9 cellular contexts compared by ENCODE assay signal in the genomic region with DNA sequence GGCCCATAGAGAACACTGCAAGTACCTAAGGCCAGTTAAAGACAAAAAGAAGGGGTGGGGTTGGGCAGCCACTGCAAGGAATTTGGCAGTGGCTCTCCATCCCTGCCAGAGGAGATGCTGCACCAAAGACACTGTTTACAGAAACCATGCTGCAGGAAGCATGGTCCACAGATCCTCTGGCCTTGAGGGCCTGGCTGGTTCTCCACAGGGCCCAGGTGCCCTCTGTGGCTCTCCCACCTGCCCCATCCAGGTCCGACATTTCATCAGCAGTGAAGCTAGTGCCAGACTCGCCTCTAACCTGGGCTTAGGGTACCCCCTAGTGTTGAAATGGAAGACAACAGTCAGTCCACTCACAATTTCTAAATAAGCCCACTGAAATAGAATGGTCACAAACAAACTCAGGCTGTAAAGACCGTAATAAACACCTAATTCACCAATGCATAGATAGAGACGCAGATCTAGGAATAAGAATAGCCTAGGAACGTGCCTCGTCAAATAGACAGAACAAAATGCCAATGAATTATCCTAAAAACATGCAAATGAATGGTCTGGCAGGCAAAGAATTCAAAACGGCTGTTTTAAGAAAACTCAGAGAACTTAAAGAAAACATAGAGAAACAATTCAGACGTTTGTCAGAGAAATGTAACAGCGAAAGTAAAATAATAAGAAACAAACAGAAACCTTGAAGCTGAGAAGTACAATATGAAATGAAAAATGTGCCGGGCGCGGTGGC. TPM values are rescaled to one million over a fixed set of nuclear protein-coding genes. Genes with fewer than 3 reads are reported as not detected.
DNase-seq lines count a peak whose midpoint lies in the region; ATAC-seq, FAIRE-seq and TF ChIP-seq lines count a peak whose summit lies in the region.
"Had no signal": no experiment of that assay in that cellular context is flagged by ENCODE, and none has a peak within 500 bp of the region (broad histone marks: within the 10 kb centered on the region; RNA-seq: fewer than 3 reads in every experiment).

No MANE protein-coding gene starts in this region.

- no peak overlapping the region for H3K4me3 Mint-ChIP-seq in T-helper 17 cell
- no peak overlapping the region for H3K4me3 Mint-ChIP-seq in memory B cell

- ATAC-seq in T-helper 17 cell: peak; percentile 82
- peak; percentile 90 for ATAC-seq in memory B cell (ENCODE audit: low read depth)
- ATAC-seq in GM18498 (IDR thresholded peaks at IDR 0.05; ENCODE audit: unreplicated experiment): no peak

- WGBS in thyroid gland, 2 donors: 28 to 31% methylated on average over 12 of the region's 12 CpGs

- H3K36me3 Mint-ChIP-seq in T-helper 17 cell (ENCODE audit: low read depth) (peaks cover 2% of the 10 kb centered on the region), memory B cell (peaks cover 1% of the 10 kb centered on the region)

- TF ChIP-seq CTCF in GM12864 (IDR thresholded peaks at IDR 0.05; ENCODE audit: low read depth, low read length, missing control alignments) (peak; percentile 78), cardiac fibroblast (IDR thresholded peaks at IDR 0.05; ENCODE audit: low read depth, low read length) (peak; percentile 51), thyroid gland (IDR thresholded peaks at IDR 0.05) (peak; percentile 26 to 94 (median 80))

- H3K4me1 Mint-ChIP-seq in T-helper 17 cell (peaks cover 3% of the 10 kb centered on the region), memory B cell (peaks cover 2% of the 10 kb centered on the region)

- FAIRE-seq in A204.1 (lab: Jason Lieb, UNC): peak; percentile 58

- no peaks in the 10 kb centered on the region for H3K36me3 ChIP-seq in thyroid gland

- H3K27ac Mint-ChIP-seq in T-helper 17 cell (no peak overlapping the region), memory B cell (no peak overlapping the region)

- no peaks in the 10 kb centered on the region for H3K9me3 Mint-ChIP-seq in memory B cell

- intact Hi-C loops in thyroid gland (cut with DNase I): no loop called here

- H3K4me1 ChIP-seq in thyroid gland: peaks cover 7% of the 10 kb centered on the region in 2 donors

- H3K27ac ChIP-seq in thyroid gland: no peak overlapping the region
- H3K27ac ChIP-seq: epithelial cell of prostate had no signal

- H3K27me3 ChIP-seq in thyroid gland: no peaks in the 10 kb centered on the region

- H3K9me3 ChIP-seq in T-helper 17 cell (ENCODE audit: control insufficient read depth, low read length, poor library complexity, severe bottlenecking) (no peaks in the 10 kb centered on the region), thyroid gland (no peaks in the 10 kb centered on the region)

- DNase-seq in GM12864 (ENCODE audit: low read depth) (no peak), NCI-H187 (lab: John Stamatoyannopoulos, UW) (peak; percentile 77 to 87), T-helper 17 cell (peak in 1 of 3 donors; percentile 26), cardiac fibroblast (ENCODE audit: low read depth in 2 of 2) (peak; percentile 26 to 56), memory B cell (ENCODE audit: low spot score in 2 of 2) (peak; percentile 52 to 64), thyroid gland (peak; percentile 48 to 50)

- H3K4me3 ChIP-seq in GM12864 (ENCODE audit: low read depth, low read length) (no peak overlapping the region), cardiac fibroblast (replicated peaks in 1 of 2; ENCODE audit: low read depth in 2 of 2, low read length in 2 of 2) (no peak overlapping the region), thyroid gland (replicated peaks in 1 of 3) (no peak overlapping the region)

- H3K27me3 Mint-ChIP-seq in T-helper 17 cell (peaks cover 33% of the 10 kb centered on the region), memory B cell (peaks cover 4% of the 10 kb centered on the region)

- TF ChIP-seq POLR2A in thyroid gland (IDR thresholded peaks at IDR 0.05): no peak

RNA-seq across cellular contexts. Expression of a gene that starts 23.3 kb away (rescaled TPM):
- total RNA-seq in T-helper 17 cell (not detected), thyroid gland (not detected)

RNA-seq across cellular contexts. Expression of a gene that starts 23.7 kb away (rescaled TPM):
- not detected for total RNA-seq in T-helper 17 cell
- under 1 TPM in 1 of 4 donors, not detected in 3; 0.13 TPM for total RNA-seq in thyroid gland

RNA-seq across cellular contexts. Expression of a gene that starts 24.8 kb away (rescaled TPM):
- under 1 TPM in 1 of 2 donors, not detected in 1; 0.25 TPM for total RNA-seq in T-helper 17 cell
- total RNA-seq in thyroid gland: not detected

RNA-seq across cellular contexts. Expression of a gene that starts 38.9 kb away (rescaled TPM):
- total RNA-seq in T-helper 17 cell (1,000 to 10,000 TPM; 3,299 to 3,349 TPM), thyroid gland (1,000 to 10,000 TPM in 1 of 4 donors, 100 to 1,000 TPM in 3; 351 to 1,305 (median 623) TPM)

RNA-seq across cellular contexts. Expression of a gene that starts 55.9 kb away (rescaled TPM):
- total RNA-seq in T-helper 17 cell: 10 to 100 TPM in 1 of 2 donors, 1 to 10 TPM in 1; 1.6 to 27.3 TPM
- 1 to 10 TPM in 1 of 4 donors, under 1 TPM in 1, not detected in 2; 0.22 to 1.5 TPM for total RNA-seq in thyroid gland
